In genomic region chr22:50656122-50657070, GRCh38 we compare ENCODE assay signal across 1 cellular context.
TF ChIP-seq lines count a peak whose summit lies in the region.

No MANE protein-coding gene starts in this region.

TF ChIP-seq in HepG2, 621 proteins besides CTCF, POLR2A, EP300 and RAD21 (continues in another document):
- no peak for TF ChIP-seq XRCC5 (optimal IDR thresholded peaks at IDR 0.05; ENCODE audit: low read length)
- no peak for TF ChIP-seq ZNF713 (CRISPR knock-in tag; IDR thresholded peaks at IDR 0.05)
- no peak for TF ChIP-seq YY1 (IDR thresholded peaks at IDR 0.05; ENCODE audit: insufficient read depth, insufficient replicate concordance, low read depth, low read length)
- peak; percentile 59; the same call in 1 of the 2 replicates for TF ChIP-seq MTA1 (CRISPR knock-in tag; IDR thresholded peaks at IDR 0.05; ENCODE audit: borderline replicate concordance)
- TF ChIP-seq CCDC6 (CRISPR knock-in tag; IDR thresholded peaks at IDR 0.05): no peak
- TF ChIP-seq NFYC (CRISPR knock-in tag; IDR thresholded peaks at IDR 0.05): no peak
- peak; percentile 31; the same call in 1 of the 2 replicates for TF ChIP-seq ZFX (CRISPR knock-in tag; IDR thresholded peaks at IDR 0.05; ENCODE audit: low read depth)
- TF ChIP-seq ZNF530 (CRISPR knock-in tag; IDR thresholded peaks at IDR 0.05; ENCODE audit: low read depth): no peak
- no peak for TF ChIP-seq ATF7 (IDR thresholded peaks at IDR 0.05)
- 0 out of 2 replicates have a peak, but pooled peaks have one; percentile 53 for TF ChIP-seq ATF7 (CRISPR knock-in tag; IDR thresholded peaks at IDR 0.05)
- TF ChIP-seq ZSCAN30 (CRISPR knock-in tag; IDR thresholded peaks at IDR 0.05): no peak
- TF ChIP-seq KAT7 (CRISPR knock-in tag; IDR thresholded peaks at IDR 0.05; ENCODE audit: borderline replicate concordance): no peak
- no peak for TF ChIP-seq ZNF543 (CRISPR knock-in tag; IDR thresholded peaks at IDR 0.05)
- TF ChIP-seq, protein P1, sequence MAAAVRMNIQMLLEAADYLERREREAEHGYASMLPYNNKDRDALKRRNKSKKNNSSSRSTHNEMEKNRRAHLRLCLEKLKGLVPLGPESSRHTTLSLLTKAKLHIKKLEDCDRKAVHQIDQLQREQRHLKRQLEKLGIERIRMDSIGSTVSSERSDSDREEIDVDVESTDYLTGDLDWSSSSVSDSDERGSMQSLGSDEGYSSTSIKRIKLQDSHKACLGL (CRISPR knock-in tag; IDR thresholded peaks at IDR 0.05): no peak
- TF ChIP-seq, protein P2, sequence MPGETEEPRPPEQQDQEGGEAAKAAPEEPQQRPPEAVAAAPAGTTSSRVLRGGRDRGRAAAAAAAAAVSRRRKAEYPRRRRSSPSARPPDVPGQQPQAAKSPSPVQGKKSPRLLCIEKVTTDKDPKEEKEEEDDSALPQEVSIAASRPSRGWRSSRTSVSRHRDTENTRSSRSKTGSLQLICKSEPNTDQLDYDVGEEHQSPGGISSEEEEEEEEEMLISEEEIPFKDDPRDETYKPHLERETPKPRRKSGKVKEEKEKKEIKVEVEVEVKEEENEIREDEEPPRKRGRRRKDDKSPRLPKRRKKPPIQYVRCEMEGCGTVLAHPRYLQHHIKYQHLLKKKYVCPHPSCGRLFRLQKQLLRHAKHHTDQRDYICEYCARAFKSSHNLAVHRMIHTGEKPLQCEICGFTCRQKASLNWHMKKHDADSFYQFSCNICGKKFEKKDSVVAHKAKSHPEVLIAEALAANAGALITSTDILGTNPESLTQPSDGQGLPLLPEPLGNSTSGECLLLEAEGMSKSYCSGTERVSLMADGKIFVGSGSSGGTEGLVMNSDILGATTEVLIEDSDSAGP (CRISPR knock-in tag; IDR thresholded peaks at IDR 0.05; ENCODE audit: borderline replicate concordance): peak; percentile 41; the same call in 1 of the 2 replicates
- no peak for TF ChIP-seq SMAD9 (CRISPR knock-in tag; IDR thresholded peaks at IDR 0.05)
- TF ChIP-seq FUBP1 (CRISPR knock-in tag; IDR thresholded peaks at IDR 0.05; ENCODE audit: borderline replicate concordance): no peak
- no peak for TF ChIP-seq ZNF24 (IDR thresholded peaks at IDR 0.05)
- no peak for TF ChIP-seq ZMYM4 (CRISPR knock-in tag; IDR thresholded peaks at IDR 0.05)
- TF ChIP-seq KLF11 (CRISPR knock-in tag; IDR thresholded peaks at IDR 0.05): no peak
- TF ChIP-seq ZNF7 (CRISPR knock-in tag; IDR thresholded peaks at IDR 0.05): no peak
- TF ChIP-seq SP140L (CRISPR knock-in tag; IDR thresholded peaks at IDR 0.05; ENCODE audit: borderline replicate concordance): no peak
- no peak for TF ChIP-seq ZNF710 (CRISPR knock-in tag; IDR thresholded peaks at IDR 0.05; ENCODE audit: borderline replicate concordance)
- no peak for TF ChIP-seq PHF8 (CRISPR knock-in tag; IDR thresholded peaks at IDR 0.05)
- TF ChIP-seq ZNF549 (CRISPR knock-in tag; IDR thresholded peaks at IDR 0.05): no peak
- no peak for TF ChIP-seq ZNF564 (CRISPR knock-in tag; IDR thresholded peaks at IDR 0.05)
- TF ChIP-seq RFX5 (IDR thresholded peaks at IDR 0.05; ENCODE audit: low read depth, low read length): no peak
- TF ChIP-seq CEBPB (IDR thresholded peaks at IDR 0.05; ENCODE audit: borderline replicate concordance, low read depth, low read length): no peak
- no peak for TF ChIP-seq ZFP1 (CRISPR knock-in tag; IDR thresholded peaks at IDR 0.05)
- no peak for TF ChIP-seq TMF1 (CRISPR knock-in tag; IDR thresholded peaks at IDR 0.05; ENCODE audit: low read depth)
- TF ChIP-seq MYC (CRISPR knock-in tag; IDR thresholded peaks at IDR 0.05; ENCODE audit: borderline replicate concordance): no peak
- TF ChIP-seq YEATS2 (CRISPR knock-in tag; IDR thresholded peaks at IDR 0.05; ENCODE audit: borderline replicate concordance): no peak
- TF ChIP-seq ZNF513 (CRISPR knock-in tag; conservative IDR thresholded peaks at IDR 0.05): no peak
- TF ChIP-seq, protein P3, sequence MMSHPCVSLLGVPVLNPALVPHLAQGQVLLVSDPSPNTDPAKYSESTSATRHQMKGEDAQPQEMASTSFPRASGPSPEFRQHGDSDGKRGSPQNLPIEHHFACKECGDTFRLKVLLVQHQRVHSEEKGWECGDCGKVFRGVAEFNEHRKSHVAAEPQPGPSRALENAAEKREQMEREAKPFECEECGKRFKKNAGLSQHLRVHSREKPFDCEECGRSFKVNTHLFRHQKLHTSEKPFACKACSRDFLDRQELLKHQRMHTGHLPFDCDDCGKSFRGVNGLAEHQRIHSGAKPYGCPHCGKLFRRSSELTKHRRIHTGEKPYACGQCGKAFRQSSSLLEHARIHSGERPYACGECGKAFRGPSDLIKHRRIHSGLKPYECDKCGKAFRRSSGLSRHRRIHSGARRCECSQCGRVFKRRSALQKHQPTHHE (CRISPR knock-in tag; IDR thresholded peaks at IDR 0.05; ENCODE audit: borderline replicate concordance): no peak
- TF ChIP-seq RXRB (CRISPR knock-in tag; IDR thresholded peaks at IDR 0.05; ENCODE audit: borderline replicate concordance): peak; percentile 42; the same call in 1 of the 2 replicates
- TF ChIP-seq NKX3-1 (CRISPR knock-in tag; IDR thresholded peaks at IDR 0.05): no peak
- TF ChIP-seq, protein P4, sequence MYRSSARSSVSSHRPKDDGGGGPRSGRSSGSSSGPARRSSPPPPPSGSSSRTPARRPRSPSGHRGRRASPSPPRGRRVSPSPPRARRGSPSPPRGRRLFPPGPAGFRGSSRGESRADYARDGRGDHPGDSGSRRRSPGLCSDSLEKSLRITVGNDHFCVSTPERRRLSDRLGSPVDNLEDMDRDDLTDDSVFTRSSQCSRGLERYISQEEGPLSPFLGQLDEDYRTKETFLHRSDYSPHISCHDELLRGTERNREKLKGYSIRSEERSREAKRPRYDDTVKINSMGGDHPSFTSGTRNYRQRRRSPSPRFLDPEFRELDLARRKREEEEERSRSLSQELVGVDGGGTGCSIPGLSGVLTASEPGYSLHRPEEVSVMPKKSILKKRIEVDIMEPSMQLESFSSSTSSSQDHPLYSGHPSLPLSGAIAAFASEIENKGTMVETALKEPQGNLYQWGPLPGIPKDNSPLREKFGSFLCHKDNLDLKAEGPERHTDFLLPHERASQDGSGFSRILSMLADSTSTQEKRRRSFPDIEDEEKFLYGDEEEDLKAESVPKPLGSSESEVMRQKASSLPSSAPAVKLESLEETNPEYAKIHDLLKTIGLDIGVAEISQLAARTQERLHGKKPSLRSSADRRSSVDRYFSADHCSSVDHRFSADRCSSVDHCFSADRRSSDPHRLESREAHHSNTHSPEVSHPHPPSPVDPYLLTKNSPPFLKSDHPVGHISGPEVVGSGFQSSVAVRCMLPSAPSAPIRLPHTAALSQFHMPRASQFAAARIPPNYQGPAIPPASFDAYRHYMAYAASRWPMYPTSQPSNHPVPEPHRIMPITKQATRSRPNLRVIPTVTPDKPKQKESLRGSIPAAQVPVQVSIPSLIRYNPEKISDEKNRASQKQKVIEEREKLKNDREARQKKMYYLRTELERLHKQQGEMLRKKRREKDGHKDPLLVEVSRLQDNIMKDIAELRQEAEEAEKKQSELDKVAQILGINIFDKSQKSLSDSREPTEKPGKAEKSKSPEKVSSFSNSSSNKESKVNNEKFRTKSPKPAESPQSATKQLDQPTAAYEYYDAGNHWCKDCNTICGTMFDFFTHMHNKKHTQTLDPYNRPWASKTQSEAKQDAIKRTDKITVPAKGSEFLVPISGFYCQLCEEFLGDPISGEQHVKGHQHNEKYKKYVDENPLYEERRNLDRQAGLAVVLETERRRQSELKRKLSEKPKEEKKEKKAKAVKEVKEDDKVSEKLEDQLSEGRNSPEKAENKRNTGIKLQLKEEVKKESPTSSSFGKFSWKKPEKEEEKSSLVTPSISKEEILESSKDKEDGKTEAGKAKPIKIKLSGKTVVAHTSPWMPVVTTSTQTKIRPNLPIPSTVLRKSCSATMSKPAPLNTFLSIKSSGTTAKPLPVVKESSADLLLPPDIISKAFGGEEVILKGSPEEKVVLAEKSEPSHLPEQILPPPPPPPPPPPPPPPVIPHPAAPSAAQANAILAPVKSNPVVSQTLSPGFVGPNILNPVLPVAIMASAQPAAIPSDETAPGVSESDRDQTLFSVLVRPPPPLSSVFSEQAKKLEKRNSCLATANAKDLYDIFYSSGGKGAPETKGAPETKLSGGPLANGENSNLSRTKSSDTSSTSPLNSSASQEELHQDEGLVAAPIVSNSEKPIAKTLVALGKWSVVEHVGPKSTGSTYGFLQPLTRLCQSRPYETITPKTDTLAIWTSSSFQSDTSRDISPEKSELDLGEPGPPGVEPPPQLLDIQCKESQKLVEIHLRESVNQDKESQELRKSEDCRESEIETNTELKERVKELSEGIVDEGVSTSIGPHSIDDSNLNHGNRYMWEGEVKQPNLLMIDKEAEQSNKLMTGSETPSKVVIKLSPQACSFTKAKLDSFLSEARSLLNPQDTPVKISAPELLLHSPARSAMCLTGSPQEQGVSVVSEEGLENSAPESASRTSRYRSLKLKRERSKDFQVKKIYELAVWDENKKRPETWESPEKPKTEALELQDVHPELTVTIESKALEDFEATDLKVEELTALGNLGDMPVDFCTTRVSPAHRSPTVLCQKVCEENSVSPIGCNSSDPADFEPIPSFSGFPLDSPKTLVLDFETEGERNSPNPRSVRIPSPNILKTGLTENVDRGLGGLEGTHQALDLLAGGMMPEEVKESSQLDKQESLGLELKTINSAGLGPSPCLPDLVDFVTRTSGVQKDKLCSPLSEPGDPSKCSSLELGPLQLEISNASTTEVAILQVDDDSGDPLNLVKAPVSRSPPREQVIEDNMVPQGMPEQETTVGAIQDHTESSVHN (CRISPR knock-in tag; IDR thresholded peaks at IDR 0.05): no peak
- TF ChIP-seq ZBTB38 (CRISPR knock-in tag; IDR thresholded peaks at IDR 0.05): no peak
- 0 out of 2 replicates have a peak, but pooled peaks have one; percentile 11 for TF ChIP-seq SALL1 (CRISPR knock-in tag; IDR thresholded peaks at IDR 0.05)
- TF ChIP-seq ZNF460 (CRISPR knock-in tag; IDR thresholded peaks at IDR 0.05; ENCODE audit: borderline replicate concordance): no peak
- no peak for TF ChIP-seq NCOA1 (CRISPR knock-in tag; IDR thresholded peaks at IDR 0.05)
- peak; percentile 82; the same call in 1 of the 2 replicates for TF ChIP-seq HNRNPL (IDR thresholded peaks at IDR 0.05; ENCODE audit: low read depth, low read length)
- TF ChIP-seq HNF1B (CRISPR knock-in tag; IDR thresholded peaks at IDR 0.05): 0 out of 2 replicates have a peak, but pooled peaks have one; percentile 52
- no peak for TF ChIP-seq HOMEZ (CRISPR knock-in tag; IDR thresholded peaks at IDR 0.05; ENCODE audit: low read depth)
